ENCODE assay signal across 21 cellular contexts in the genomic region with DNA sequence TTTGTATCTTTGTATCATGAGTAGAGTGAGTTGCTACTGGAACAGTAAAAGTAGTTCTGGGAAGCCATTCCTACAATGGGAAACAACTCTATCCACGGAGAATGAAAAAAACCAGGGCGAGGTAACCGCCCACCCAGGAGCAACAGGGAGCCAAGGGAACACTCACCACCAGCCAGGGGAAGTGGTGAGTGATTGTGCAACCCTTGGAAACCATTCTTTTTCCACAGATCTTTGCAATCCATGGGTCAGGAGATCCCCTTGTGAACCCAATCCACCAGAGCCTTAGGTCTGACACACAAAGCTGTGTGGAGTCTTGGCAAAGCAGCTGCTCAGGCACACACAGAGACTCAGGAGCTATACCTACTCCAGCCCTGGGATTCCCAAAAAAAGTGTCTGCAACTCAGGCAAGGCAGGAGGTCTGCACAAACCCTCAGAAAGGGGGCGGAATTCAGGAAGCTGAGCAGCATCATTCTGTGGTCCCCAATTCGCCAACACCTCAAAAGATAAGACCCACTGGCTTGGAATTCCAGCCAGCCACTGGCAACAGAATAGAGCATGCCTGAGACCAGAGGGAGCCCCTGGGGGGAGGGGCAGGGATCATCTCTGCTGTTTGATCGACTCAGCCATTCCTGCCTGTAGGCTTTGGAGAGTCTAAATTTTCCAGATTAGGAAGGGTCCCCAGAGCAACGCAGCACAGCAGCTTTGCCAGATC. TPM values are rescaled to one million over a fixed set of nuclear protein-coding genes. Genes with fewer than 3 reads are reported as not detected.
DNase-seq lines count a peak whose midpoint lies in the region; ATAC-seq, FAIRE-seq and TF ChIP-seq lines count a peak whose summit lies in the region.
"Had no signal": no experiment of that assay in that cellular context is flagged by ENCODE, and none has a peak within 500 bp of the region (broad histone marks: within the 10 kb centered on the region; RNA-seq: fewer than 3 reads in every experiment).

No MANE protein-coding gene starts in this region.

- H3K4me3 Mint-ChIP-seq in stimulated activated effector memory CD8-positive, alpha-beta T cell treated with anti-CD3 and anti-CD28 coated beads, Interleukin-12 subunit alpha, Interleukin-12 subunit beta, amount 100 ng/mL, for 72 hours: no peak overlapping the region
- H3K4me3 Mint-ChIP-seq: activated CD4-positive, alpha-beta T cell treated with anti-CD3 and anti-CD28 coated beads, Interleukin-2, amount 10 ng/mL, durations not matched to agents 7 days and 5 days had no signal

- no peak overlapping the region for H3K27ac Mint-ChIP-seq in stimulated activated effector memory CD8-positive, alpha-beta T cell treated with anti-CD3 and anti-CD28 coated beads, Interleukin-12 subunit alpha, Interleukin-12 subunit beta, amount 100 ng/mL, for 72 hours
- H3K27ac Mint-ChIP-seq: activated CD4-positive, alpha-beta T cell treated with anti-CD3 and anti-CD28 coated beads, Interleukin-2, amount 10 ng/mL, durations not matched to agents 7 days and 5 days had no signal

- BruUV-seq in HepG2 (replicated peaks; lab: Mats Ljungman, UMichigan): no TSS peak

- no peak overlapping the region for H3K27ac ChIP-seq in HepG2 (ENCODE audit: extremely low read length, insufficient read depth, low read length)
- no peak overlapping the region for H3K27ac ChIP-seq in right lobe of liver
- H3K27ac ChIP-seq in ascending aorta: peak overlapping the region; percentile 47 to 68
- H3K27ac ChIP-seq: hepatocyte, skin epidermis had no signal

- H3K9me3 ChIP-seq in HepG2 (ENCODE audit: low read length) (no peaks in the 10 kb centered on the region; the same call in 1 of the 2 replicates), right lobe of liver (no peaks in the 10 kb centered on the region), ascending aorta (peaks cover 0 to 4% of the 10 kb centered on the region in 2 donors)

- TF ChIP-seq EP300 in HepG2 (IDR thresholded peaks at IDR 0.05; ENCODE audit: low read depth in 2 of 2, low read length in 2 of 2) (no peak), HepG2 (CRISPR knock-in tag; IDR thresholded peaks at IDR 0.05; ENCODE audit: borderline replicate concordance) (no peak)

- intact Hi-C loops in HepG2 (cut with micrococcal nuclease; ENCODE audit: unreplicated experiment): no loop called here
- intact Hi-C loops in right lobe of liver (cut with DNase I): no loop called here
- intact Hi-C loops in ascending aorta (cut with DNase I): no loop called here

- in situ Hi-C loops in HepG2 (cut with HindIII; ENCODE audit: extremely low pct_ligation_motif_present, low pct_unique_long_range_greater_than_20kb): no loop called here

- H3K4me1 ChIP-seq in HepG2 (ENCODE audit: insufficient read depth, low read length) (no peaks in the 10 kb centered on the region), right lobe of liver (no peaks in the 10 kb centered on the region), ascending aorta (peaks cover 7 to 17% of the 10 kb centered on the region in 2 donors)

- no peak overlapping the region for H3K9ac ChIP-seq in HepG2 (ENCODE audit: insufficient read depth, low read depth, low read length)

- ATAC-seq in HepG2: no peak
- no peak for ATAC-seq in right lobe of liver
- ATAC-seq in HG03520 (IDR thresholded peaks at IDR 0.05; ENCODE audit: unreplicated experiment): no peak
- ATAC-seq in stimulated activated effector memory CD8-positive, alpha-beta T cell treated with anti-CD3 and anti-CD28 coated beads, Interleukin-12 subunit alpha, Interleukin-12 subunit beta, amount 100 ng/mL, for 72 hours: no peak
- ATAC-seq: HCT116 had no signal

- DNase-seq in HepG2 (ENCODE audit: low spot score) (no peak), right lobe of liver (no peak), ascending aorta (ENCODE audit: low spot score in 2 of 2) (peak in 1 of 2 donors; percentile 69), fibroblast of villous mesenchyme (ENCODE audit: low read depth) (peak; percentile 24), AG08395 (ENCODE audit: low spot score) (no peak), cerebellum (ENCODE audit: low spot score) (no peak)
- no peak for DNase-seq in stimulated activated effector memory CD8-positive, alpha-beta T cell treated with anti-CD3 and anti-CD28 coated beads, Interleukin-12 subunit alpha, Interleukin-12 subunit beta, amount 100 ng/mL, for 72 hours (ENCODE audit: low spot score in 2 of 2)
- DNase-seq: activated CD4-positive, alpha-beta T cell treated with anti-CD3 and anti-CD28 coated beads, Interleukin-2, amount 10 ng/mL, durations not matched to agents 7 days and 5 days; activated T-cell treated with anti-CD3 and anti-CD28 coated beads, Interleukin-2, amount 50 U/mL, for 48 hours; cortex of kidney; EL; erythroblast; IMR-90; NK-92 treated with Interleukin-12 subunit alpha and Interleukin-12 subunit beta, amount 100 ng/mL, for 24 hours; occipital lobe; SIG-M5; trophoblast cell had no signal

- H2AFZ ChIP-seq in HepG2 (ENCODE audit: low read length): no peak overlapping the region
- H2AFZ ChIP-seq: hepatocyte had no signal

- H3K4me2 ChIP-seq in HepG2 (ENCODE audit: low read depth, low read length): no peak overlapping the region
- H3K4me2 ChIP-seq: hepatocyte had no signal

- TF ChIP-seq CTCF in HepG2 (CRISPR knock-in tag; IDR thresholded peaks at IDR 0.05) (no peak), right lobe of liver (IDR thresholded peaks at IDR 0.05) (no peak), ascending aorta (IDR thresholded peaks at IDR 0.05) (no peak), fibroblast of villous mesenchyme (IDR thresholded peaks at IDR 0.05; ENCODE audit: insufficient read depth, low read depth, low read length) (no peak)

- no peak for FAIRE-seq in HepG2 (lab: Jason Lieb, UNC)

- TF ChIP-seq RAD21 in HepG2 (CRISPR knock-in tag; IDR thresholded peaks at IDR 0.05): no peak

- H3K4me3 ChIP-seq in HepG2 (replicated peaks in 1 of 3; ENCODE audit: insufficient read depth in 1 of 3, low read depth in 2 of 3, low read length in 3 of 3) (no peak overlapping the region), right lobe of liver (no peak overlapping the region), ascending aorta (no peak overlapping the region), fibroblast of villous mesenchyme (ENCODE audit: low read depth, low read length) (no peak overlapping the region)
- H3K4me3 ChIP-seq: hepatocyte, skin epidermis had no signal

- CTCF ChIA-PET in HepG2 (lab: Yijun Ruan, JAX; ENCODE audit: low intra/inter-chr PET ratio, low total read pairs): no interaction called here

- POLR2A ChIA-PET in HepG2 (lab: Yijun Ruan, JAX): no interaction called here

- H4K20me1 ChIP-seq in HepG2 (ENCODE audit: insufficient read depth, low read length): no peaks in the 10 kb centered on the region

- no peaks in the 10 kb centered on the region for H3K9me3 Mint-ChIP-seq in stimulated activated effector memory CD8-positive, alpha-beta T cell treated with anti-CD3 and anti-CD28 coated beads, Interleukin-12 subunit alpha, Interleukin-12 subunit beta, amount 100 ng/mL, for 72 hours

- H3K36me3 ChIP-seq in HepG2 (replicated peaks in 1 of 2; ENCODE audit: control insufficient read depth in 1 of 2, insufficient read depth in 2 of 2, low read length in 2 of 2) (no peaks in the 10 kb centered on the region), right lobe of liver (no peaks in the 10 kb centered on the region), ascending aorta (no peaks in the 10 kb centered on the region)

- H3K36me3 Mint-ChIP-seq in stimulated activated effector memory CD8-positive, alpha-beta T cell treated with anti-CD3 and anti-CD28 coated beads, Interleukin-12 subunit alpha, Interleukin-12 subunit beta, amount 100 ng/mL, for 72 hours: no peaks in the 10 kb centered on the region

- H3K79me2 ChIP-seq in HepG2 (ENCODE audit: insufficient read depth, low read length): no peaks in the 10 kb centered on the region
- H3K79me2 ChIP-seq: hepatocyte had no signal

- peaks cover 7% of the 10 kb centered on the region for H3K4me1 Mint-ChIP-seq in stimulated activated effector memory CD8-positive, alpha-beta T cell treated with anti-CD3 and anti-CD28 coated beads, Interleukin-12 subunit alpha, Interleukin-12 subunit beta, amount 100 ng/mL, for 72 hours

- H3K27me3 ChIP-seq in HepG2 (ENCODE audit: control insufficient read depth in 1 of 2, insufficient read depth in 2 of 2, low read length in 2 of 2) (no peaks in the 10 kb centered on the region), right lobe of liver (no peaks in the 10 kb centered on the region), ascending aorta (no peaks in the 10 kb centered on the region)
- H3K27me3 ChIP-seq: hepatocyte had no signal

- TF ChIP-seq POLR2A in HepG2 (IDR thresholded peaks at IDR 0.05; ENCODE audit: insufficient read depth in 1 of 2, low read depth in 2 of 2, low read length in 2 of 2) (no peak), right lobe of liver (IDR thresholded peaks at IDR 0.05) (no peak)

- WGBS in HepG2 (ENCODE audit: low lambda C conversion rate): 11% methylated on average over 5 of the region's 7 CpGs
- 46% methylated on average over 4 of the region's 7 CpGs for WGBS in right lobe of liver (ENCODE audit: insufficient coverage, low coverage, low lambda C conversion rate, missing lambda C conversion rate)

RNA-seq across cellular contexts. Expression of gene PPFIA2, which starts 52.1 kb away (rescaled TPM):
- total RNA-seq in HepG2 (2016; rRNA removed; fragmentation: Illumina TruSeq; extraction: Trizol): not detected in 2 replicates
- total RNA-seq in HepG2 (2016; cell fraction: cytosol; rRNA removed; fragmentation: Illumina TruSeq; extraction: Trizol; ENCODE audit: low read depth): not detected in 2 replicates
- not detected in 2 replicates for total RNA-seq in HepG2 (2016; cell fraction: insoluble cytoplasmic fraction; rRNA removed; fragmentation: Illumina TruSeq; extraction: Trizol)
- total RNA-seq in HepG2 (2016; cell fraction: membrane; rRNA removed; fragmentation: Illumina TruSeq; extraction: Trizol): not detected in 2 replicates
- total RNA-seq in HepG2 (2016; cell fraction: nucleus; rRNA removed; fragmentation: Illumina TruSeq; extraction: Trizol): not detected in 2 replicates
- 0.05 TPM in 1 of 2 replicates, not detected in the other for polyA plus RNA-seq in HepG2 (2011; rRNA removed)
- not detected in 2 replicates for polyA plus RNA-seq in HepG2 (2011; cell fraction: cytosol; rRNA removed)
- polyA plus RNA-seq in HepG2 (2011; cell fraction: nucleus; rRNA removed): not detected in 2 replicates
- polyA plus RNA-seq in HepG2 (2012): 0.17 TPM in 1 of 2 replicates, not detected in the other
- polyA plus RNA-seq in HepG2 (2016; cell fraction: cytosol; fragmentation: Illumina TruSeq; extraction: Trizol; ENCODE audit: low read depth): not detected in 2 replicates
- polyA plus RNA-seq in HepG2 (2016; cell fraction: insoluble cytoplasmic fraction; fragmentation: Illumina TruSeq; extraction: Trizol; ENCODE audit: low read depth): not detected in 2 replicates
- polyA plus RNA-seq in HepG2 (2016; cell fraction: membrane; fragmentation: Illumina TruSeq; extraction: Trizol; ENCODE audit: low read depth): not detected in 2 replicates
- not detected in 2 replicates for polyA plus RNA-seq in HepG2 (2016; cell fraction: nucleus; fragmentation: Illumina TruSeq; extraction: Trizol; ENCODE audit: insufficient read depth, low read depth)
- not detected in 2 replicates for polyA minus RNA-seq in HepG2 (2011; rRNA and poly(A)+ RNA removed; ENCODE audit: low replicate concordance)
- polyA minus RNA-seq in HepG2 (2011; cell fraction: cytosol; rRNA and poly(A)+ RNA removed): not detected in 2 replicates
- polyA minus RNA-seq in HepG2 (2011; cell fraction: nucleus; rRNA and poly(A)+ RNA removed): 0.12 and 0.13 TPM in 2 replicates
- 1 to 10 TPM in 1 of 6 experiments, under 1 TPM in 3, not detected in 2; 0.12 to 1.2 (median 0.56) TPM for total RNA-seq in right lobe of liver
- total RNA-seq in ascending aorta: 15.0 TPM
- 3.9 and 4.7 TPM in 2 replicates for total RNA-seq in fibroblast of villous mesenchyme
- total RNA-seq in cerebellum: 148 TPM
- total RNA-seq: activated CD4-positive, alpha-beta T cell treated with anti-CD3 and anti-CD28 coated beads, Interleukin-2, amount 10 ng/mL, durations not matched to agents 7 days and 5 days had no signal
- polyA plus RNA-seq: hepatocyte had no signal

Comparison
In these comparisons a context has a peak if more than half of its experiments do, and no peak if none do; other contexts are left out.
1. H3K27ac ChIP-seq: peak in ascending aorta (2 of 2); none in HepG2 (single experiment) and right lobe of liver (0 of 3).